33 cellular contexts compared by ENCODE assay signal in the genomic region with DNA sequence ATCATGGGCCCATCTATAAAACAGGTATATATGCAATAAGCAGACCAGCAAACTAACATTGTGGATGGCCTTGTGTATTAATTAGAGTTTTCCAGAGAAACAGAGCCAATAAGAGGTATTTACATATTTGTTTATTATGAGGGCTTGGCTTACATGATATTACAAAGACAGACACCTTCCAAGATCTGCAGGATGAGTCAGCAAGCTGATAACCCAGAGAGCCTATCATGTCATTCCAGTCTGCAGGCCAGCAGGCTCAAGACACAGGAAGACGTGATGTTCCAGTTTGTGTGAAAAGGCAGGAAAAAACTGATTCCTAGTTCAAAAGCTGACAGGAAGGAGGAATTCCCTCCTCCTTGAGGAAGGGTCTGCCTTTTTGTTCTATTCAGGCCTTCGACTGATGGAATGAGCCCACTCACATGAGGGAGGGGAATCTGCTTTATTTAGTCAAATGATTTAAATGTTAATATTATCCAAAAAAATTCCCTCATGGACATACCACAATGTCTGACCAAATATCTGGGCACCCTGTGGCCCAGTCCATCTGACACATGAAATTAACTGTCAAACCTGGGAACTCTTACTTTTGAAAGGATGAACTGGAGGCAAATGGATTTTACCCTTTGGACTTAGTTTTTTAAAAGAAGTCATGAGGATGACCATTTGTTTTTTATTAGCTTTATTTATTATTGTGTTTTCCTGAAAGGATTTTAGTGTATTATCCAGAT.
"Had no signal": no experiment of that assay in that cellular context is flagged by ENCODE, and none has a peak within 500 bp of the region (broad histone marks: within the 10 kb centered on the region; RNA-seq: fewer than 3 reads in every experiment).

No MANE protein-coding gene starts in this region.

- H3K9me3 ChIP-seq: MG63, Peyer's patch, SJSA1 had no signal

- H3K4me3 ChIP-seq: cardiac muscle cell, MG63, Peyer's patch, SJSA1 had no signal

- H3K27ac Mint-ChIP-seq: activated CD4-positive, alpha-beta T cell treated with anti-CD3 and anti-CD28 coated beads, Interleukin-2, amount 10 ng/mL, durations not matched to agents 24 days and 14 days; activated CD8-positive, alpha-beta memory T cell treated with anti-CD3 and anti-CD28 coated beads, Interleukin-2, amount 10 ng/mL, durations not matched to agents 7 days and 5 days; activated naive CD4-positive, alpha-beta T cell treated with anti-CD3 and anti-CD28 coated beads, Interleukin-2, amount 50 U/mL, for 72 hours; activated naive CD8-positive, alpha-beta T cell treated with anti-CD3 and anti-CD28 coated beads, Interleukin-2, amount 50 U/mL, for 24 hours; activated T-cell treated with anti-CD3 and anti-CD28 coated beads, Interleukin-2, amount 50 U/mL, for 24 hours; activated T-helper 1 cell treated with anti-CD3 and anti-CD28 coated beads, Interleukin-12 subunit alpha, Interleukin-12 subunit beta, Interleukin-2, Interleukin-4 antibody, amounts not matched to agents 30 ng/mL and 10 ng/mL and 1 ng/mL, durations not matched to agents 14 hours and 24 hours and 36 hours; brain; IgD-negative memory B cell; T-helper 17 cell had no signal

- FAIRE-seq: astrocyte, TTC549 had no signal

- H3K27me3 Mint-ChIP-seq: activated T-cell treated with anti-CD3 and anti-CD28 coated beads, Interleukin-2, amount 50 U/mL, for 24 hours; brain had no signal

- H3K9me3 Mint-ChIP-seq: activated CD4-positive, alpha-beta T cell treated with anti-CD3 and anti-CD28 coated beads, Interleukin-2, amount 10 ng/mL, durations not matched to agents 24 days and 14 days; activated naive CD4-positive, alpha-beta T cell treated with anti-CD3 and anti-CD28 coated beads, Interleukin-2, amount 50 U/mL, for 72 hours; activated naive CD8-positive, alpha-beta T cell treated with anti-CD3 and anti-CD28 coated beads, Interleukin-2, amount 50 U/mL, for 24 hours; activated T-cell treated with anti-CD3 and anti-CD28 coated beads, Interleukin-2, amount 50 U/mL, for 24 hours; activated T-helper 1 cell treated with anti-CD3 and anti-CD28 coated beads, Interleukin-12 subunit alpha, Interleukin-12 subunit beta, Interleukin-2, Interleukin-4 antibody, amounts not matched to agents 30 ng/mL and 10 ng/mL and 1 ng/mL, durations not matched to agents 14 hours and 24 hours and 36 hours; IgD-negative memory B cell had no signal

- H3K4me2 ChIP-seq: KMS-11 had no signal

- ATAC-seq: activated CD8-positive, alpha-beta memory T cell treated with anti-CD3 and anti-CD28 coated beads, Interleukin-2, amount 10 ng/mL, durations not matched to agents 7 days and 5 days; activated naive CD4-positive, alpha-beta T cell treated with anti-CD3 and anti-CD28 coated beads, Interleukin-2, amount 50 U/mL, for 72 hours; activated naive CD8-positive, alpha-beta T cell treated with anti-CD3 and anti-CD28 coated beads, Interleukin-2, amount 50 U/mL, for 24 hours; T-helper 17 cell had no signal

- H3K36me3 ChIP-seq: cardiac muscle cell, MG63, Peyer's patch, SJSA1 had no signal

- H3K4me1 ChIP-seq: Peyer's patch, SJSA1 had no signal

- H3K4me3 Mint-ChIP-seq: activated CD4-positive, alpha-beta T cell treated with anti-CD3 and anti-CD28 coated beads, Interleukin-2, amount 10 ng/mL, durations not matched to agents 24 days and 14 days; activated CD8-positive, alpha-beta memory T cell treated with anti-CD3 and anti-CD28 coated beads, Interleukin-2, amount 10 ng/mL, durations not matched to agents 7 days and 5 days; activated naive CD8-positive, alpha-beta T cell treated with anti-CD3 and anti-CD28 coated beads, Interleukin-2, amount 50 U/mL, for 24 hours; activated T-cell treated with anti-CD3 and anti-CD28 coated beads, Interleukin-2, amount 50 U/mL, for 24 hours; activated T-helper 1 cell treated with anti-CD3 and anti-CD28 coated beads, Interleukin-12 subunit alpha, Interleukin-12 subunit beta, Interleukin-2, Interleukin-4 antibody, amounts not matched to agents 30 ng/mL and 10 ng/mL and 1 ng/mL, durations not matched to agents 14 hours and 24 hours and 36 hours; brain; IgD-negative memory B cell; T-helper 17 cell had no signal

- H3K27me3 ChIP-seq: cardiac muscle cell, MG63, Peyer's patch, SJSA1 had no signal

- H3K27ac ChIP-seq: cardiac muscle cell, KMS-11, Peyer's patch, SJSA1 had no signal

- H3K36me3 Mint-ChIP-seq: activated CD8-positive, alpha-beta memory T cell treated with anti-CD3 and anti-CD28 coated beads, Interleukin-2, amount 10 ng/mL, durations not matched to agents 7 days and 5 days; activated naive CD4-positive, alpha-beta T cell treated with anti-CD3 and anti-CD28 coated beads, Interleukin-2, amount 50 U/mL, for 72 hours; brain; IgD-negative memory B cell had no signal

- DNase-seq: activated CD4-positive, alpha-beta T cell treated with anti-CD3 and anti-CD28 coated beads for 1 hour; activated CD4-positive, alpha-beta T cell treated with anti-CD3 and anti-CD28 coated beads, Interleukin-2, amount 10 ng/mL, durations not matched to agents 24 days and 14 days; activated CD4-positive, alpha-beta T cell treated with anti-CD3 and anti-CD28 coated beads, Interleukin-2, amount 50 U/mL, for 48 hours; activated CD8-positive, alpha-beta memory T cell treated with anti-CD3 and anti-CD28 coated beads, Interleukin-2, amount 10 ng/mL, durations not matched to agents 7 days and 5 days; activated effector memory CD4-positive, alpha-beta T cell treated with Interleukin-2 at 50 U/mL for 16 hours; activated naive CD4-positive, alpha-beta T cell; activated naive CD8-positive, alpha-beta T cell treated with anti-CD3 and anti-CD28 coated beads, Interleukin-2, amount 50 U/mL, for 24 hours; activated T-cell treated with anti-CD3 and anti-CD28 coated beads, Interleukin-2, amount 50 U/mL, for 24 hours; amniotic stem cell; MG63; MV-4-11; NCI-H1092 treated with DMSO at 0.1 percent for 48 hours; NCI-H1436; NCI-H187; NCI-H2081 treated with DMSO at 0.1 percent for 48 hours; NCI-H2227 treated with DMSO at 0.1 percent for 48 hours; NCI-H510A; NCI-H526 treated with DMSO at 0.1 percent for 48 hours; NCI-H82; NK-92 treated with Interleukin-12 subunit alpha and Interleukin-12 subunit beta, amount 100 ng/mL, for 24 hours; Peyer's patch; SHP77; T-helper 17 cell; T1000 had no signal

- H3K9ac ChIP-seq: KMS-11 had no signal

- H3K4me1 Mint-ChIP-seq: activated CD4-positive, alpha-beta T cell treated with anti-CD3 and anti-CD28 coated beads, Interleukin-2, amount 10 ng/mL, durations not matched to agents 24 days and 14 days; activated CD8-positive, alpha-beta memory T cell treated with anti-CD3 and anti-CD28 coated beads, Interleukin-2, amount 10 ng/mL, durations not matched to agents 7 days and 5 days; brain; IgD-negative memory B cell had no signal
